ENCODE assay signal across 29 cellular contexts in the genomic region with DNA sequence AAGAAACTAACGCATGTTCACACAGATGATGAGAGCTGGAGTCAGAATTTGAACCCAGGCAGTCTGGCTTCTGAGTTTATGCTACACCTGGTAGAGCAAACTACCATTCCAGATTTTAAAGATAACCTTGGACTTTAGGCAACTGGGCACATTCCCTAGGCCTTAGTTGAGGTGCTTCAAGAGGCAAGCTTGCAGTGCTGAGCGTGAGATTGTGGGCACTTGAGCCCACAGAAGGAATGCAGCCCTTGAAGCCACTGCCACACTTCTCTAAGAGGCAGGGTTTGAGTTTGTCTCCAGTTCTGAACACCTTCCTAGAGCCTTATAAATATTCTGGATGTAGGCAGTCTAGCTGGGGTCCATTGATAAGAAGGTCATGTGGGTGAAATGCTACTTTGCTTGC.
"Had no signal": no experiment of that assay in that cellular context is flagged by ENCODE, and none has a peak within 500 bp of the region (broad histone marks: within the 10 kb centered on the region; RNA-seq: fewer than 3 reads in every experiment).

No MANE protein-coding gene starts in this region.

- DNase-seq: colonic mucosa; effector CD8-positive, alpha-beta T cell; endodermal cell; foreskin melanocyte; glutamatergic neuron; hippocampal formation; immature natural killer cell; islet precursor cell; kidney glomerular epithelial cell; left colon; mucosa of descending colon; naive thymus-derived CD8-positive, alpha-beta T cell; nephron progenitor cell; nucleus accumbens; sigmoid colon; spleen; stimulated activated CD4-positive, alpha-beta T cell treated with anti-CD3 and anti-CD28 coated beads, Interleukin-4, amount 100 ng/mL, for 4 hours; stimulated activated naive CD8-positive, alpha-beta T cell treated with anti-CD3 and anti-CD28 coated beads, Interleukin-15, Interleukin-2, amounts not matched to agents 100 U/mL and 50 U/mL, for 24 hours; substantia nigra; tibial artery; upper lobe of left lung; uterus had no signal

- H3K4me3 ChIP-seq: colonic mucosa, esophagus muscularis mucosa, heart right ventricle, lung, mucosa of descending colon, prostate gland, sigmoid colon, skin epidermis, spleen, testis, tibial artery, upper lobe of left lung, uterus had no signal

- H3K9me3 ChIP-seq: colonic mucosa, esophagus muscularis mucosa, heart right ventricle, mucosa of descending colon, prostate gland, sigmoid colon, spleen, testis, tibial artery, upper lobe of left lung, uterus had no signal

- H3K27me3 ChIP-seq: colonic mucosa, esophagus muscularis mucosa, heart right ventricle, sigmoid colon, spleen, testis, tibial artery, upper lobe of left lung, uterus had no signal

- ATAC-seq: naive thymus-derived CD8-positive, alpha-beta T cell; stimulated activated memory B cell treated with anti-CD40 and anti-IgM and Interleukin-4, amounts not matched to agents 10 μg/mL and 1 μg/mL and 100 μg/mL, for 72 hours; stimulated activated naive CD8-positive, alpha-beta T cell treated with anti-CD3 and anti-CD28 coated beads, Interleukin-15, Interleukin-2, amounts not matched to agents 100 U/mL and 50 U/mL, for 24 hours had no signal

- H3K36me3 ChIP-seq: colonic mucosa, esophagus muscularis mucosa, heart right ventricle, prostate gland, sigmoid colon, spleen, tibial artery, upper lobe of left lung, uterus had no signal

- H3K4me1 ChIP-seq: colonic mucosa, esophagus muscularis mucosa, prostate gland, sigmoid colon, spleen, testis, tibial artery, upper lobe of left lung, uterus had no signal

- H3K27ac ChIP-seq: colonic mucosa, esophagus muscularis mucosa, heart right ventricle, prostate gland, sigmoid colon, skin epidermis, spleen, testis, tibial artery, upper lobe of left lung, uterus had no signal
